1 cellular context compared by ENCODE assay signal in genomic region chrX:153648358-153649177, GRCh38.
TF ChIP-seq lines count a peak whose summit lies in the region.

No MANE protein-coding gene starts in this region.

TF ChIP-seq in HCT116, 20 proteins besides CTCF, POLR2A, EP300 and RAD21 (continued from another document):
- TF ChIP-seq TCF7L2 (IDR thresholded peaks at IDR 0.05; ENCODE audit: borderline replicate concordance, extremely low read depth, insufficient read depth, insufficient read length) (no peak), EGR1 (IDR thresholded peaks at IDR 0.05; ENCODE audit: low read depth) (no peak), CEBPB (IDR thresholded peaks at IDR 0.05; ENCODE audit: low read depth) (no peak), SRF (IDR thresholded peaks at IDR 0.05; ENCODE audit: low read depth) (no peak), EZH2phosphoT487 (IDR thresholded peaks at IDR 0.05; ENCODE audit: borderline replicate concordance) (no peak)
